ENCODE assay signal across 26 cellular contexts in genomic region chr19:48722196-48722708, GRCh38. TPM values are rescaled to one million over a fixed set of nuclear protein-coding genes. Genes with fewer than 3 reads are reported as not detected.
"Had no signal": no experiment of that assay in that cellular context is flagged by ENCODE, and none has a peak within 500 bp of the region (broad histone marks: within the 10 kb centered on the region; RNA-seq: fewer than 3 reads in every experiment).

No MANE protein-coding gene starts in this region.

- H3K4me1 ChIP-seq: parathyroid adenoma, right lobe of liver had no signal

- H3K27ac Mint-ChIP-seq: activated CD8-positive, alpha-beta T cell treated with anti-CD3 and anti-CD28 coated beads for 36 hours; stimulated activated naive CD8-positive, alpha-beta T cell treated with anti-CD3 and anti-CD28 coated beads, Interleukin-15, Interleukin-2, amounts not matched to agents 100 ng/mL and 50 ng/mL, for 24 hours had no signal

- H3K9ac ChIP-seq: parathyroid adenoma had no signal

- H3K9me3 ChIP-seq: right lobe of liver, tibial nerve, uterus had no signal

- H3K4me3 Mint-ChIP-seq: activated CD8-positive, alpha-beta T cell treated with anti-CD3 and anti-CD28 coated beads for 36 hours; activated T-cell treated with anti-CD3 and anti-CD28 coated beads, Interleukin-2, amount 50 U/mL, for 4 hours; stimulated activated naive CD8-positive, alpha-beta T cell treated with anti-CD3 and anti-CD28 coated beads, Interleukin-15, Interleukin-2, amounts not matched to agents 100 ng/mL and 50 ng/mL, for 24 hours had no signal

- H3K36me3 ChIP-seq: brain microvascular endothelial cell, right lobe of liver, tibial nerve, uterus had no signal

- H3K4me3 ChIP-seq: dorsolateral prefrontal cortex, right lobe of liver, SK-N-MC, tibial nerve, uterus had no signal

- H3K79me2 ChIP-seq: parathyroid adenoma had no signal

- H3K27me3 ChIP-seq: brain microvascular endothelial cell, dorsolateral prefrontal cortex, right lobe of liver, tibial nerve, uterus had no signal

- H3K27ac ChIP-seq: brain microvascular endothelial cell, parathyroid adenoma, right lobe of liver, SK-N-MC, tibial nerve, uterus had no signal

- H3K27me3 Mint-ChIP-seq: activated CD8-positive, alpha-beta T cell treated with anti-CD3 and anti-CD28 coated beads for 36 hours; stimulated activated naive CD8-positive, alpha-beta T cell treated with anti-CD3 and anti-CD28 coated beads, Interleukin-15, Interleukin-2, amounts not matched to agents 100 ng/mL and 50 ng/mL, for 24 hours had no signal

- ATAC-seq: activated CD8-positive, alpha-beta T cell treated with anti-CD3 and anti-CD28 coated beads for 36 hours; activated T-cell treated with anti-CD3 and anti-CD28 coated beads, Interleukin-2, amount 50 U/mL, for 4 hours; left lobe of liver; right lobe of liver had no signal

- DNase-seq: activated CD4-positive, CD25-positive, alpha-beta regulatory T cell treated with anti-CD3 and anti-CD28 coated beads, Interleukin-2, amount 50 U/mL, for 72 hours; activated CD8-positive, alpha-beta T cell treated with anti-CD3 and anti-CD28 coated beads for 36 hours; activated gamma-delta T cell treated with Interleukin-2 at 50 U/mL for 16 hours; activated T-cell treated with anti-CD3 and anti-CD28 coated beads, Interleukin-2, amount 50 U/mL, for 4 hours; brain microvascular endothelial cell; central memory CD4-positive, alpha-beta T cell; dorsolateral prefrontal cortex; foreskin melanocyte; head of caudate nucleus; mammary epithelial cell; midbrain; right lobe of liver; small intestine; stimulated activated CD4-positive, alpha-beta T cell treated with anti-CD3 and anti-CD28 coated beads, Interleukin-15, amount 100 ng/mL, for 24 hours; stimulated activated CD4-positive, alpha-beta T cell treated with anti-CD3 and anti-CD28 coated beads, Interleukin-2, amount 100 ng/mL, for 48 hours; T-helper 9 cell; uterus had no signal

- FAIRE-seq: colon, keratinocyte, small intestine had no signal

- H2AFZ ChIP-seq: parathyroid adenoma had no signal

RNA-seq across cellular contexts. Expression of gene IZUMO1, which starts 24.5 kb away (rescaled TPM):
- total RNA-seq: activated CD8-positive, alpha-beta T cell treated with anti-CD3 and anti-CD28 coated beads for 36 hours; activated T-cell treated with anti-CD3 and anti-CD28 coated beads, Interleukin-2, amount 50 U/mL, for 4 hours; epithelial cell of proximal tubule; left lobe of liver had no signal

RNA-seq across cellular contexts. Expression of gene FUT2, which starts 26.5 kb away (rescaled TPM):
- total RNA-seq: activated CD8-positive, alpha-beta T cell treated with anti-CD3 and anti-CD28 coated beads for 36 hours; left lobe of liver; myocyte had no signal
